ENCODE assay signal across 1 cellular context in the genomic region with DNA sequence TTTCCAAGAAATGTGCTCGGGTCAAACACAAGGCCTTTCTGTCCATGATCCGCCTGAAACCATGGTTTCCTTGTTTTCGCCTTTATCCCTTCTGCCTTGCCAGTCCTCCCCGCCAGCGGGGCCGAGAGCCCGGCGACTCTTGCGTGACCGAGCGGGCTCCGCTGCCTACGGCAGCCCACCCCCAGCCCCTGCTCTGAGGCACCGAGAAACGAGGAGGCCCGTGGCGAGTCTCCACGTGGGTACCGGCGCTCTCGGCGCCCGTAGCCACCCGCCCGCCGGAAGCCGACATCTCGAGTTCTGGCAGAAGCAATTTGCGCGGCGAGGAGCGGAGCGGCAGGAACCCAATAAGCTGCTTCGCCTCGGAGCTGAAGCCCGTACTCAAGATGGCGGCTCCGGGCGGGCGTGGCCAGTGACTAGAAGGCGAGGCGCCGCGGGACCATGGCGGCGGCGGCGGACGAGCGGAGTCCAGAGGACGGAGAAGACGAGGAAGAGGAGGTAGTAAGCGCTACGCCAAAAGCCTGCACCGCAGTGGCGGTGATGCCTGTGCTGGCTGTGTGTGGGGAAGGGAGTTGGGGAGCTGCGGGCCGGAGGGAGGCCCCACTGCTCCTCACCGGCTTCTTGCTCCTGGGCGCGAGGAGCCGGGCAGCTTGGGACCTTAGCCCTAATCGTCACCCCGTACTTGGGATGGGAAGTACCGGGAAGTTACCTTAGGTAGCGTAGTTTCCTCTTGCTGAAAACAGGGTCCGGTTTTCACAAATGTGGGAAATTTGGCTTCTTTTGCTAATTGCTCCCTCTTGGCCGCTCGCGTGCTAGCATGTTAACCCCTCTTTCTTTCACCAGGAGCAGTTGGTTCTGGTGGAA.
TF ChIP-seq lines count a peak whose summit lies in the region.

A gene with protein sequence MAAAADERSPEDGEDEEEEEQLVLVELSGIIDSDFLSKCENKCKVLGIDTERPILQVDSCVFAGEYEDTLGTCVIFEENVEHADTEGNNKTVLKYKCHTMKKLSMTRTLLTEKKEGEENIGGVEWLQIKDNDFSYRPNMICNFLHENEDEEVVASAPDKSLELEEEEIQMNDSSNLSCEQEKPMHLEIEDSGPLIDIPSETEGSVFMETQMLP (plus strand): TSS at position 375 of the 861 bp plus-strand sequence. CDS start 64 bp downstream, at position 439.

TF ChIP-seq in GM12878, 131 proteins besides CTCF, POLR2A, EP300 and RAD21 (continued from another document):
- no peak for TF ChIP-seq BCL3 (IDR thresholded peaks at IDR 0.05; ENCODE audit: borderline replicate concordance, insufficient read depth, low read depth, low read length, poor library complexity, severe bottlenecking)
- TF ChIP-seq GABPA (IDR thresholded peaks at IDR 0.05; ENCODE audit: low read depth) = peak; percentile 77
- TF ChIP-seq ATF7 (IDR thresholded peaks at IDR 0.05; ENCODE audit: low read depth) = no peak
- TF ChIP-seq, protein P1, sequence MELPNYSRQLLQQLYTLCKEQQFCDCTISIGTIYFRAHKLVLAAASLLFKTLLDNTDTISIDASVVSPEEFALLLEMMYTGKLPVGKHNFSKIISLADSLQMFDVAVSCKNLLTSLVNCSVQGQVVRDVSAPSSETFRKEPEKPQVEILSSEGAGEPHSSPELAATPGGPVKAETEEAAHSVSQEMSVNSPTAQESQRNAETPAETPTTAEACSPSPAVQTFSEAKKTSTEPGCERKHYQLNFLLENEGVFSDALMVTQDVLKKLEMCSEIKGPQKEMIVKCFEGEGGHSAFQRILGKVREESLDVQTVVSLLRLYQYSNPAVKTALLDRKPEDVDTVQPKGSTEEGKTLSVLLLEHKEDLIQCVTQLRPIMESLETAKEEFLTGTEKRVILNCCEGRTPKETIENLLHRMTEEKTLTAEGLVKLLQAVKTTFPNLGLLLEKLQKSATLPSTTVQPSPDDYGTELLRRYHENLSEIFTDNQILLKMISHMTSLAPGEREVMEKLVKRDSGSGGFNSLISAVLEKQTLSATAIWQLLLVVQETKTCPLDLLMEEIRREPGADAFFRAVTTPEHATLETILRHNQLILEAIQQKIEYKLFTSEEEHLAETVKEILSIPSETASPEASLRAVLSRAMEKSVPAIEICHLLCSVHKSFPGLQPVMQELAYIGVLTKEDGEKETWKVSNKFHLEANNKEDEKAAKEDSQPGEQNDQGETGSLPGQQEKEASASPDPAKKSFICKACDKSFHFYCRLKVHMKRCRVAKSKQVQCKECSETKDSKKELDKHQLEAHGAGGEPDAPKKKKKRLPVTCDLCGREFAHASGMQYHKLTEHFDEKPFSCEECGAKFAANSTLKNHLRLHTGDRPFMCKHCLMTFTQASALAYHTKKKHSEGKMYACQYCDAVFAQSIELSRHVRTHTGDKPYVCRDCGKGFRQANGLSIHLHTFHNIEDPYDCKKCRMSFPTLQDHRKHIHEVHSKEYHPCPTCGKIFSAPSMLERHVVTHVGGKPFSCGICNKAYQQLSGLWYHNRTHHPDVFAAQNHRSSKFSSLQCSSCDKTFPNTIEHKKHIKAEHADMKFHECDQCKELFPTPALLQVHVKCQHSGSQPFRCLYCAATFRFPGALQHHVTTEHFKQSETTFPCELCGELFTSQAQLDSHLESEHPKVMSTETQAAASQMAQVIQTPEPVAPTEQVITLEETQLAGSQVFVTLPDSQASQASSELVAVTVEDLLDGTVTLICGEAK (IDR thresholded peaks at IDR 0.05; ENCODE audit: borderline replicate concordance) = peak; percentile 41; the same call in 1 of the 2 replicates
- TF ChIP-seq SREBF1 (IDR thresholded peaks at IDR 0.05; ENCODE audit: low read length) = 0 out of 2 replicates have a peak, but pooled peaks have one; percentile 27
- no peak for TF ChIP-seq BMI1 (IDR thresholded peaks at IDR 0.05; ENCODE audit: borderline replicate concordance)
- no peak for TF ChIP-seq TCF12 (IDR thresholded peaks at IDR 0.05; ENCODE audit: low read depth, low read length)
- TF ChIP-seq ZBED1 (IDR thresholded peaks at IDR 0.05; ENCODE audit: borderline replicate concordance) = no peak
- TF ChIP-seq, protein P2, sequence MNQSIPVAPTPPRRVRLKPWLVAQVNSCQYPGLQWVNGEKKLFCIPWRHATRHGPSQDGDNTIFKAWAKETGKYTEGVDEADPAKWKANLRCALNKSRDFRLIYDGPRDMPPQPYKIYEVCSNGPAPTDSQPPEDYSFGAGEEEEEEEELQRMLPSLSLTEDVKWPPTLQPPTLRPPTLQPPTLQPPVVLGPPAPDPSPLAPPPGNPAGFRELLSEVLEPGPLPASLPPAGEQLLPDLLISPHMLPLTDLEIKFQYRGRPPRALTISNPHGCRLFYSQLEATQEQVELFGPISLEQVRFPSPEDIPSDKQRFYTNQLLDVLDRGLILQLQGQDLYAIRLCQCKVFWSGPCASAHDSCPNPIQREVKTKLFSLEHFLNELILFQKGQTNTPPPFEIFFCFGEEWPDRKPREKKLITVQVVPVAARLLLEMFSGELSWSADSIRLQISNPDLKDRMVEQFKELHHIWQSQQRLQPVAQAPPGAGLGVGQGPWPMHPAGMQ (IDR thresholded peaks at IDR 0.05; ENCODE audit: borderline replicate concordance) = no peak
- TF ChIP-seq BCL11A (IDR thresholded peaks at IDR 0.05; ENCODE audit: low read depth, low read length) = no peak
- TF ChIP-seq MEF2A (IDR thresholded peaks at IDR 0.05; ENCODE audit: insufficient read depth, low read depth, low read length) = 0 out of 2 replicates have a peak, but pooled peaks have one; percentile 16
- TF ChIP-seq EZH2 (IDR thresholded peaks at IDR 0.05; ENCODE audit: borderline replicate concordance, control insufficient read depth, low read depth, low read length) = no peak
- no peak; a peak in 1 of 3 replicates for TF ChIP-seq EGR1 (IDR thresholded peaks at IDR 0.05; ENCODE audit: borderline replicate concordance in 1 of 2, low read depth in 2 of 2, low read length in 2 of 2)
- TF ChIP-seq YY1 (IDR thresholded peaks at IDR 0.05; ENCODE audit: low read depth, low read length) = peak; percentile 99
- TF ChIP-seq ZSCAN29 (IDR thresholded peaks at IDR 0.05) = no peak
- TF ChIP-seq HCFC1 (IDR thresholded peaks at IDR 0.05; ENCODE audit: low read length) = peak; percentile 73
